Comparison of ENCODE assay signal across 14 cellular contexts in genomic region chr10:130194194-130194990, GRCh38.
"Had no signal": no experiment of that assay in that cellular context is flagged by ENCODE, and none has a peak within 500 bp of the region (broad histone marks: within the 10 kb centered on the region; RNA-seq: fewer than 3 reads in every experiment).

No MANE protein-coding gene starts in this region.

- H3K27me3 ChIP-seq: adrenal gland, cardiac muscle cell, right atrium auricular region, testis had no signal

- H3K9me3 ChIP-seq: adrenal gland, esophagus muscularis mucosa, right atrium auricular region, stomach, testis had no signal

- DNase-seq: activated CD4-positive, alpha-beta T cell treated with anti-CD3 and anti-CD28 coated beads, Interleukin-2, amount 50 U/mL, for 4 hours; activated gamma-delta T cell treated with Interleukin-2 at 50 U/mL for 16 hours; adrenal gland; dermis blood vessel endothelial cell; effector memory CD4-positive, alpha-beta T cell; immature natural killer cell; natural killer cell; nucleus accumbens; stomach; testis had no signal

- ATAC-seq: activated naive CD4-positive, alpha-beta T cell treated with anti-CD3 and anti-CD28 coated beads, Interleukin-2, amount 50 U/mL, for 72 hours; natural killer cell had no signal

- H3K27ac ChIP-seq: adrenal gland, cardiac muscle cell, esophagus muscularis mucosa, right atrium auricular region, stomach, testis had no signal

- H3K4me3 ChIP-seq: adrenal gland, cardiac muscle cell, esophagus muscularis mucosa, right atrium auricular region, stomach, testis had no signal

- H3K36me3 ChIP-seq: adrenal gland, cardiac muscle cell, esophagus muscularis mucosa, right atrium auricular region, stomach had no signal
